In genomic region chr2:86622409-86622877, GRCh38 we compare ENCODE assay signal across 8 cellular contexts.
DNase-seq lines count a peak whose midpoint lies in the region; ATAC-seq and TF ChIP-seq lines count a peak whose summit lies in the region.

No MANE protein-coding gene starts in this region.

- H3K27ac ChIP-seq in 22Rv1: peak overlapping the region; percentile 93
- H3K27ac ChIP-seq in RWPE1: peak overlapping the region; percentile 99
- H3K27ac ChIP-seq in brain microvascular endothelial cell: peak overlapping the region; percentile 99

- H3K36me3 ChIP-seq in brain microvascular endothelial cell (replicated peaks): no peaks in the 10 kb centered on the region

- H3K27me3 ChIP-seq in brain microvascular endothelial cell (replicated peaks): no peaks in the 10 kb centered on the region

- in situ Hi-C loops in brain microvascular endothelial cell (cut with HindIII; ENCODE audit: low pct_ligation_motif_present, low sequenced_read_pairs): no loop called here

- POLR2A ChIA-PET in RWPE1 (lab: Yijun Ruan, JAX; ENCODE audit: low non-redundant PET): interaction anchor here (0.6 to 0.7 kb wide), 2 partner anchors 11 to 20 kb away, joined by 3 to 4 read pairs; no protein-coding TSS in a partner anchor

- CTCF ChIA-PET in RWPE1 (lab: Yijun Ruan, JAX): interaction anchor here (0.7 kb wide), 1 partner anchor 598 kb away, joined by 3 read pairs; no protein-coding TSS in a partner anchor

- TF ChIP-seq CTCF in 22Rv1 (IDR thresholded peaks at IDR 0.05): no peak
- no peak for TF ChIP-seq CTCF in RWPE1 (conservative IDR thresholded peaks at IDR 0.05; ENCODE audit: low read depth)
- no peak for TF ChIP-seq CTCF in brain microvascular endothelial cell (IDR thresholded peaks at IDR 0.05; ENCODE audit: low read depth, low read length, missing control alignments)

- DNase-seq in GM03348 (ENCODE audit: low spot score): peak; percentile 35
- DNase-seq in RWPE1 (ENCODE audit: low spot score): peak; percentile 14
- no peak for DNase-seq in brain microvascular endothelial cell
- peak; percentile 28 for DNase-seq in iris pigment epithelial cell (ENCODE audit: low read depth)
- peak; percentile 45 for DNase-seq in stimulated activated CD4-positive, alpha-beta T cell treated with anti-CD3 and anti-CD28 coated beads, Interleukin-15, amount 100 ng/mL, for 24 hours
- DNase-seq in globus pallidus (ENCODE audit: low spot score): no peak

- ATAC-seq in HG02571 (IDR thresholded peaks at IDR 0.05; ENCODE audit: unreplicated experiment): no peak

- peak overlapping the region; percentile 79 for H3K4me3 ChIP-seq in brain microvascular endothelial cell (ENCODE audit: low read depth, low read length)

Comparison
In these comparisons a context has a peak if more than half of its experiments do, and no peak if none do; other contexts are left out.
1. DNase-seq: peak in GM03348 (single experiment), RWPE1 (single experiment), iris pigment epithelial cell (single experiment) and stimulated activated CD4-positive, alpha-beta T cell treated with anti-CD3 and anti-CD28 coated beads, Interleukin-15, amount 100 ng/mL, for 24 hours (single experiment); none in brain microvascular endothelial cell (single experiment) and globus pallidus (single experiment).
2. Peak in every context shown above with its lines, with median percentiles within 50 percentile points of each other: H3K27ac ChIP-seq.